1 cellular context compared by ENCODE assay signal in the genomic region with DNA sequence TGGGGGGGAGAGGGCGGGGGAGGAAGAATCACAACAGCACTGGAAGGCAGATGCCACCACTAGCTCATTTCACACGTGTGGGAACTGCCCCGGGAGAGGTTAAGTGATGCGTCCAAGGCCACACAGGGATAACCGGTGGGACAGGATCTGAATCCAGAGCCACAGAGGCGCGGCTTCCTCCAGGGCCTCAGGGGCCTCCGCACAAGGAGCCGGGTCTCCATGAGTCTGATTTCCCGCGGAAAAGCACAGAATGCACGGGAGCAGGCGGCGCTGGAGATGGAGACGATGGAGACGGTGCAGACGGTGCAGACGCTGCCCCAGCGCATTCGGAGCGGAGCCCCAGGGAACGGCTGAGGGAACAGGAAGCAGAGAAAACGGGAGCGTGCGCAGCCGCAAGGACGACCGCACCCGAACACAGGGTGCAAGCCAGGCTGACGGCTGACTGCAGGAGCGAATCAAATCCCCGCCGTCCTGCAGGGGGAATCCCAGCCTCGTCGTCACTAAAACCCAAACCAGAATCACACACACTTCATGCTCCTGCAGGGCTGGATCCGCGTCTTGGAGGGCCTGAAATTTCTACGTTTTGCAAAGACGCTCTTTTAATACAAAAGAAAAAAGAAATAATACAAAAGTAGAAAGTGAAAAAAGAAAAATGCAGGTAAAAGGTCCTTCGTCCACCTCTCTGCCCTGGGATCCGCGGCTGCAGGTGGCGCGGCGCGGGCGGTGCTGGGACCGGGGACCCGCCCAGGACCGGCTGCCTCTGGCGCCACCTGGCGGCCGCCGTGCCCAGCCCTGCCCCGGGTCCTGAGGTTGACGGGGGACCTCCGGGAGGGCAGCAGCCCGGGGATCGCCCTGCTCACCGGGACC.
A peak's percentile ranks its signal among the peaks of the same experiment; 100 is the strongest.
TF ChIP-seq lines count a peak whose summit lies in the region.

No MANE protein-coding gene starts in this region.

TF ChIP-seq in K562, 482 proteins besides CTCF, POLR2A, EP300 and RAD21:
- TF ChIP-seq, protein P1, sequence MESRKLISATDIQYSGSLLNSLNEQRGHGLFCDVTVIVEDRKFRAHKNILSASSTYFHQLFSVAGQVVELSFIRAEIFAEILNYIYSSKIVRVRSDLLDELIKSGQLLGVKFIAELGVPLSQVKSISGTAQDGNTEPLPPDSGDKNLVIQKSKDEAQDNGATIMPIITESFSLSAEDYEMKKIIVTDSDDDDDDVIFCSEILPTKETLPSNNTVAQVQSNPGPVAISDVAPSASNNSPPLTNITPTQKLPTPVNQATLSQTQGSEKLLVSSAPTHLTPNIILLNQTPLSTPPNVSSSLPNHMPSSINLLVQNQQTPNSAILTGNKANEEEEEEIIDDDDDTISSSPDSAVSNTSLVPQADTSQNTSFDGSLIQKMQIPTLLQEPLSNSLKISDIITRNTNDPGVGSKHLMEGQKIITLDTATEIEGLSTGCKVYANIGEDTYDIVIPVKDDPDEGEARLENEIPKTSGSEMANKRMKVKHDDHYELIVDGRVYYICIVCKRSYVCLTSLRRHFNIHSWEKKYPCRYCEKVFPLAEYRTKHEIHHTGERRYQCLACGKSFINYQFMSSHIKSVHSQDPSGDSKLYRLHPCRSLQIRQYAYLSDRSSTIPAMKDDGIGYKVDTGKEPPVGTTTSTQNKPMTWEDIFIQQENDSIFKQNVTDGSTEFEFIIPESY (CRISPR knock-in tag; IDR thresholded peaks at IDR 0.05), result peak; percentile 90
- TF ChIP-seq ZNF57 (CRISPR knock-in tag; IDR thresholded peaks at IDR 0.05), result no peak
- TF ChIP-seq OTX1 (CRISPR knock-in tag; IDR thresholded peaks at IDR 0.05), result no peak
- no peak for TF ChIP-seq ARHGAP35 (IDR thresholded peaks at IDR 0.05; ENCODE audit: partially characterized antibody)
- TF ChIP-seq, protein P2, sequence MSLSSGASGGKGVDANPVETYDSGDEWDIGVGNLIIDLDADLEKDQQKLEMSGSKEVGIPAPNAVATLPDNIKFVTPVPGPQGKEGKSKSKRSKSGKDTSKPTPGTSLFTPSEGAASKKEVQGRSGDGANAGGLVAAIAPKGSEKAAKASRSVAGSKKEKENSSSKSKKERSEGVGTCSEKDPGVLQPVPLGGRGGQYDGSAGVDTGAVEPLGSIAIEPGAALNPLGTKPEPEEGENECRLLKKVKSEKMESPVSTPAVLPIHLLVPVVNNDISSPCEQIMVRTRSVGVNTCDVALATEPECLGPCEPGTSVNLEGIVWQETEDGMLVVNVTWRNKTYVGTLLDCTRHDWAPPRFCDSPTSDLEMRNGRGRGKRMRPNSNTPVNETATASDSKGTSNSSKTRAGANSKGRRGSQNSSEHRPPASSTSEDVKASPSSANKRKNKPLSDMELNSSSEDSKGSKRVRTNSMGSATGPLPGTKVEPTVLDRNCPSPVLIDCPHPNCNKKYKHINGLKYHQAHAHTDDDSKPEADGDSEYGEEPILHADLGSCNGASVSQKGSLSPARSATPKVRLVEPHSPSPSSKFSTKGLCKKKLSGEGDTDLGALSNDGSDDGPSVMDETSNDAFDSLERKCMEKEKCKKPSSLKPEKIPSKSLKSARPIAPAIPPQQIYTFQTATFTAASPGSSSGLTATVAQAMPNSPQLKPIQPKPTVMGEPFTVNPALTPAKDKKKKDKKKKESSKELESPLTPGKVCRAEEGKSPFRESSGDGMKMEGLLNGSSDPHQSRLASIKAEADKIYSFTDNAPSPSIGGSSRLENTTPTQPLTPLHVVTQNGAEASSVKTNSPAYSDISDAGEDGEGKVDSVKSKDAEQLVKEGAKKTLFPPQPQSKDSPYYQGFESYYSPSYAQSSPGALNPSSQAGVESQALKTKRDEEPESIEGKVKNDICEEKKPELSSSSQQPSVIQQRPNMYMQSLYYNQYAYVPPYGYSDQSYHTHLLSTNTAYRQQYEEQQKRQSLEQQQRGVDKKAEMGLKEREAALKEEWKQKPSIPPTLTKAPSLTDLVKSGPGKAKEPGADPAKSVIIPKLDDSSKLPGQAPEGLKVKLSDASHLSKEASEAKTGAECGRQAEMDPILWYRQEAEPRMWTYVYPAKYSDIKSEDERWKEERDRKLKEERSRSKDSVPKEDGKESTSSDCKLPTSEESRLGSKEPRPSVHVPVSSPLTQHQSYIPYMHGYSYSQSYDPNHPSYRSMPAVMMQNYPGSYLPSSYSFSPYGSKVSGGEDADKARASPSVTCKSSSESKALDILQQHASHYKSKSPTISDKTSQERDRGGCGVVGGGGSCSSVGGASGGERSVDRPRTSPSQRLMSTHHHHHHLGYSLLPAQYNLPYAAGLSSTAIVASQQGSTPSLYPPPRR (CRISPR knock-in tag; IDR thresholded peaks at IDR 0.05; ENCODE audit: borderline replicate concordance), result no peak
- TF ChIP-seq RBM17 (IDR thresholded peaks at IDR 0.05; ENCODE audit: borderline replicate concordance, low read depth, low read length), result no peak
- TF ChIP-seq, protein P3, sequence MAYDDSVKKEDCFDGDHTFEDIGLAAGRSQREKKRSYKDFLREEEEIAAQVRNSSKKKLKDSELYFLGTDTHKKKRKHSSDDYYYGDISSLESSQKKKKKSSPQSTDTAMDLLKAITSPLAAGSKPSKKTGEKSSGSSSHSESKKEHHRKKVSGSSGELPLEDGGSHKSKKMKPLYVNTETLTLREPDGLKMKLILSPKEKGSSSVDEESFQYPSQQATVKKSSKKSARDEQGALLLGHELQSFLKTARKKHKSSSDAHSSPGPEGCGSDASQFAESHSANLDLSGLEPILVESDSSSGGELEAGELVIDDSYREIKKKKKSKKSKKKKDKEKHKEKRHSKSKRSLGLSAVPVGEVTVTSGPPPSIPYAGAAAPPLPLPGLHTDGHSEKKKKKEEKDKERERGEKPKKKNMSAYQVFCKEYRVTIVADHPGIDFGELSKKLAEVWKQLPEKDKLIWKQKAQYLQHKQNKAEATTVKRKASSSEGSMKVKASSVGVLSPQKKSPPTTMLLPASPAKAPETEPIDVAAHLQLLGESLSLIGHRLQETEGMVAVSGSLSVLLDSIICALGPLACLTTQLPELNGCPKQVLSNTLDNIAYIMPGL (CRISPR knock-in tag; IDR thresholded peaks at IDR 0.05), result no peak
- no peak for TF ChIP-seq PURB (CRISPR knock-in tag; IDR thresholded peaks at IDR 0.05; ENCODE audit: low read depth)
- TF ChIP-seq, protein P4, sequence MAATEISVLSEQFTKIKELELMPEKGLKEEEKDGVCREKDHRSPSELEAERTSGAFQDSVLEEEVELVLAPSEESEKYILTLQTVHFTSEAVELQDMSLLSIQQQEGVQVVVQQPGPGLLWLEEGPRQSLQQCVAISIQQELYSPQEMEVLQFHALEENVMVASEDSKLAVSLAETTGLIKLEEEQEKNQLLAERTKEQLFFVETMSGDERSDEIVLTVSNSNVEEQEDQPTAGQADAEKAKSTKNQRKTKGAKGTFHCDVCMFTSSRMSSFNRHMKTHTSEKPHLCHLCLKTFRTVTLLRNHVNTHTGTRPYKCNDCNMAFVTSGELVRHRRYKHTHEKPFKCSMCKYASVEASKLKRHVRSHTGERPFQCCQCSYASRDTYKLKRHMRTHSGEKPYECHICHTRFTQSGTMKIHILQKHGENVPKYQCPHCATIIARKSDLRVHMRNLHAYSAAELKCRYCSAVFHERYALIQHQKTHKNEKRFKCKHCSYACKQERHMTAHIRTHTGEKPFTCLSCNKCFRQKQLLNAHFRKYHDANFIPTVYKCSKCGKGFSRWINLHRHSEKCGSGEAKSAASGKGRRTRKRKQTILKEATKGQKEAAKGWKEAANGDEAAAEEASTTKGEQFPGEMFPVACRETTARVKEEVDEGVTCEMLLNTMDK (IDR thresholded peaks at IDR 0.05; ENCODE audit: borderline replicate concordance, insufficient read depth, low read depth, low read length, poor library complexity, severe bottlenecking), result peak; percentile 10
- no peak for TF ChIP-seq GABPA (tag; conservative IDR thresholded peaks at IDR 0.05; ENCODE audit: low read depth)
- no peak for TF ChIP-seq ESRRA (IDR thresholded peaks at IDR 0.05; ENCODE audit: borderline replicate concordance, low read depth)
- TF ChIP-seq EGR1 (conservative IDR thresholded peaks at IDR 0.05), result no peak
- TF ChIP-seq RBM34 (IDR thresholded peaks at IDR 0.05; ENCODE audit: borderline replicate concordance, insufficient read depth, low read length), result no peak
- TF ChIP-seq POLR2AphosphoS5 (IDR thresholded peaks at IDR 0.05; ENCODE audit: control insufficient read depth, insufficient read depth, low read depth, low read length), result no peak
- TF ChIP-seq, protein P5, sequence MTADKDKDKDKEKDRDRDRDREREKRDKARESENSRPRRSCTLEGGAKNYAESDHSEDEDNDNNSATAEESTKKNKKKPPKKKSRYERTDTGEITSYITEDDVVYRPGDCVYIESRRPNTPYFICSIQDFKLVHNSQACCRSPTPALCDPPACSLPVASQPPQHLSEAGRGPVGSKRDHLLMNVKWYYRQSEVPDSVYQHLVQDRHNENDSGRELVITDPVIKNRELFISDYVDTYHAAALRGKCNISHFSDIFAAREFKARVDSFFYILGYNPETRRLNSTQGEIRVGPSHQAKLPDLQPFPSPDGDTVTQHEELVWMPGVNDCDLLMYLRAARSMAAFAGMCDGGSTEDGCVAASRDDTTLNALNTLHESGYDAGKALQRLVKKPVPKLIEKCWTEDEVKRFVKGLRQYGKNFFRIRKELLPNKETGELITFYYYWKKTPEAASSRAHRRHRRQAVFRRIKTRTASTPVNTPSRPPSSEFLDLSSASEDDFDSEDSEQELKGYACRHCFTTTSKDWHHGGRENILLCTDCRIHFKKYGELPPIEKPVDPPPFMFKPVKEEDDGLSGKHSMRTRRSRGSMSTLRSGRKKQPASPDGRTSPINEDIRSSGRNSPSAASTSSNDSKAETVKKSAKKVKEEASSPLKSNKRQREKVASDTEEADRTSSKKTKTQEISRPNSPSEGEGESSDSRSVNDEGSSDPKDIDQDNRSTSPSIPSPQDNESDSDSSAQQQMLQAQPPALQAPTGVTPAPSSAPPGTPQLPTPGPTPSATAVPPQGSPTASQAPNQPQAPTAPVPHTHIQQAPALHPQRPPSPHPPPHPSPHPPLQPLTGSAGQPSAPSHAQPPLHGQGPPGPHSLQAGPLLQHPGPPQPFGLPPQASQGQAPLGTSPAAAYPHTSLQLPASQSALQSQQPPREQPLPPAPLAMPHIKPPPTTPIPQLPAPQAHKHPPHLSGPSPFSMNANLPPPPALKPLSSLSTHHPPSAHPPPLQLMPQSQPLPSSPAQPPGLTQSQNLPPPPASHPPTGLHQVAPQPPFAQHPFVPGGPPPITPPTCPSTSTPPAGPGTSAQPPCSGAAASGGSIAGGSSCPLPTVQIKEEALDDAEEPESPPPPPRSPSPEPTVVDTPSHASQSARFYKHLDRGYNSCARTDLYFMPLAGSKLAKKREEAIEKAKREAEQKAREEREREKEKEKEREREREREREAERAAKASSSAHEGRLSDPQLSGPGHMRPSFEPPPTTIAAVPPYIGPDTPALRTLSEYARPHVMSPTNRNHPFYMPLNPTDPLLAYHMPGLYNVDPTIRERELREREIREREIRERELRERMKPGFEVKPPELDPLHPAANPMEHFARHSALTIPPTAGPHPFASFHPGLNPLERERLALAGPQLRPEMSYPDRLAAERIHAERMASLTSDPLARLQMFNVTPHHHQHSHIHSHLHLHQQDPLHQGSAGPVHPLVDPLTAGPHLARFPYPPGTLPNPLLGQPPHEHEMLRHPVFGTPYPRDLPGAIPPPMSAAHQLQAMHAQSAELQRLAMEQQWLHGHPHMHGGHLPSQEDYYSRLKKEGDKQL (CRISPR knock-in tag; IDR thresholded peaks at IDR 0.05; ENCODE audit: borderline replicate concordance), result no peak
- TF ChIP-seq ZFP30 (CRISPR knock-in tag; IDR thresholded peaks at IDR 0.05; ENCODE audit: borderline replicate concordance), result no peak
- no peak for TF ChIP-seq GABPB2 (CRISPR knock-in tag; conservative IDR thresholded peaks at IDR 0.05)
